ENCODE assay signal across 1 cellular context in genomic region chr17:34850964-34851363, GRCh38.
TF ChIP-seq lines count a peak whose summit lies in the region.

No MANE protein-coding gene starts in this region.

TF ChIP-seq in GM23338, 12 proteins besides CTCF, POLR2A, EP300 and RAD21 (continued from another document):
- TF ChIP-seq, protein P1, sequence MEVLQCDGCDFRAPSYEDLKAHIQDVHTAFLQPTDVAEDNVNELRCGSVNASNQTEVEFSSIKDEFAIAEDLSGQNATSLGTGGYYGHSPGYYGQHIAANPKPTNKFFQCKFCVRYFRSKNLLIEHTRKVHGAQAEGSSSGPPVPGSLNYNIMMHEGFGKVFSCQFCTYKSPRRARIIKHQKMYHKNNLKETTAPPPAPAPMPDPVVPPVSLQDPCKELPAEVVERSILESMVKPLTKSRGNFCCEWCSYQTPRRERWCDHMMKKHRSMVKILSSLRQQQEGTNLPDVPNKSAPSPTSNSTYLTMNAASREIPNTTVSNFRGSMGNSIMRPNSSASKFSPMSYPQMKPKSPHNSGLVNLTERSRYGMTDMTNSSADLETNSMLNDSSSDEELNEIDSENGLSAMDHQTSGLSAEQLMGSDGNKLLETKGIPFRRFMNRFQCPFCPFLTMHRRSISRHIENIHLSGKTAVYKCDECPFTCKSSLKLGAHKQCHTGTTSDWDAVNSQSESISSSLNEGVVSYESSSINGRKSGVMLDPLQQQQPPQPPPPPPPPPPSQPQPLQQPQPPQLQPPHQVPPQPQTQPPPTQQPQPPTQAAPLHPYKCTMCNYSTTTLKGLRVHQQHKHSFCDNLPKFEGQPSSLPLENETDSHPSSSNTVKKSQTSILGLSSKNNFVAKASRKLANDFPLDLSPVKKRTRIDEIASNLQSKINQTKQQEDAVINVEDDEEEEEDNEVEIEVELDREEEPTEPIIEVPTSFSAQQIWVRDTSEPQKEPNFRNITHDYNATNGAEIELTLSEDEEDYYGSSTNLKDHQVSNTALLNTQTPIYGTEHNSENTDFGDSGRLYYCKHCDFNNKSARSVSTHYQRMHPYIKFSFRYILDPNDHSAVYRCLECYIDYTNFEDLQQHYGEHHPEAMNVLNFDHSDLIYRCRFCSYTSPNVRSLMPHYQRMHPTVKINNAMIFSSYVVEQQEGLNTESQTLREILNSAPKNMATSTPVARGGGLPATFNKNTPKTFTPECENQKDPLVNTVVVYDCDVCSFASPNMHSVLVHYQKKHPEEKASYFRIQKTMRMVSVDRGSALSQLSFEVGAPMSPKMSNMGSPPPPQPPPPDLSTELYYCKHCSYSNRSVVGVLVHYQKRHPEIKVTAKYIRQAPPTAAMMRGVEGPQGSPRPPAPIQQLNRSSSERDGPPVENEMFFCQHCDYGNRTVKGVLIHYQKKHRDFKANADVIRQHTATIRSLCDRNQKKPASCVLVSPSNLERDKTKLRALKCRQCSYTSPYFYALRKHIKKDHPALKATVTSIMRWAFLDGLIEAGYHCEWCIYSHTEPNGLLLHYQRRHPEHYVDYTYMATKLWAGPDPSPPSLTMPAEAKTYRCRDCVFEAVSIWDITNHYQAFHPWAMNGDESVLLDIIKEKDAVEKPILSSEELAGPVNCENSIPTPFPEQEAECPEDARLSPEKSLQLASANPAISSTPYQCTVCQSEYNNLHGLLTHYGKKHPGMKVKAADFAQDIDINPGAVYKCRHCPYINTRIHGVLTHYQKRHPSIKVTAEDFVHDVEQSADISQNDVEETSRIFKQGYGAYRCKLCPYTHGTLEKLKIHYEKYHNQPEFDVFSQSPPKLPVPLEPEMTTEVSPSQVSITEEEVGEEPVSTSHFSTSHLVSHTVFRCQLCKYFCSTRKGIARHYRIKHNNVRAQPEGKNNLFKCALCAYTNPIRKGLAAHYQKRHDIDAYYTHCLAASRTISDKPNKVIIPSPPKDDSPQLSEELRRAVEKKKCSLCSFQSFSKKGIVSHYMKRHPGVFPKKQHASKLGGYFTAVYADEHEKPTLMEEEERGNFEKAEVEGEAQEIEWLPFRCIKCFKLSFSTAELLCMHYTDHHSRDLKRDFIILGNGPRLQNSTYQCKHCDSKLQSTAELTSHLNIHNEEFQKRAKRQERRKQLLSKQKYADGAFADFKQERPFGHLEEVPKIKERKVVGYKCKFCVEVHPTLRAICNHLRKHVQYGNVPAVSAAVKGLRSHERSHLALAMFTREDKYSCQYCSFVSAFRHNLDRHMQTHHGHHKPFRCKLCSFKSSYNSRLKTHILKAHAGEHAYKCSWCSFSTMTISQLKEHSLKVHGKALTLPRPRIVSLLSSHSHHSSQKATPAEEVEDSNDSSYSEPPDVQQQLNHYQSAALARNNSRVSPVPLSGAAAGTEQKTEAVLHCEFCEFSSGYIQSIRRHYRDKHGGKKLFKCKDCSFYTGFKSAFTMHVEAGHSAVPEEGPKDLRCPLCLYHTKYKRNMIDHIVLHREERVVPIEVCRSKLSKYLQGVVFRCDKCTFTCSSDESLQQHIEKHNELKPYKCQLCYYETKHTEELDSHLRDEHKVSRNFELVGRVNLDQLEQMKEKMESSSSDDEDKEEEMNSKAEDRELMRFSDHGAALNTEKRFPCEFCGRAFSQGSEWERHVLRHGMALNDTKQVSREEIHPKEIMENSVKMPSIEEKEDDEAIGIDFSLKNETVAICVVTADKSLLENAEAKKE (CRISPR knock-in tag; IDR thresholded peaks at IDR 0.05): no peak
